In the genomic region with DNA sequence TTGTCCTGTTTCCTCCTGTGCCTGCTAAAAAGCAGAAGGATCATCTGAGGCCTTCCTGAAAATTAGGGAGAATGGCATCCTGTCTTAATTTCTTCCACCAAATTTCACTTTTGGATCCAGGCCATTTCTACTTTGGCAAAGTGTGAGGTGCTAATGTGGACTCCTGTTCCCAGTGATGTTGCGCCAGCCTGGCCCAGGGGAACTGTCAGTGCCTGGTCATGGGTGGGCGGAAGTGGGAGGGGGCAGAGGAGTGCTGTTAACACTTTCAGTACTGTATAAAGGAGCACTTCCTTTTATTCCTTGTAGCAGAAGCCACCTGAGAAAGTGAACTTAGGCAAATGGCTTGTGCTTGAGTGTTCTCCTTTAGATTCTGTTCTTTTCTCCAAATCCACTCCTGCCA, we compare ENCODE assay signal across 9 cellular contexts. TPM values are rescaled to one million over a fixed set of nuclear protein-coding genes. Genes with fewer than 3 reads are reported as not detected.
DNase-seq lines count a peak whose midpoint lies in the region; ATAC-seq, FAIRE-seq and TF ChIP-seq lines count a peak whose summit lies in the region.
"Had no signal": no experiment of that assay in that cellular context is flagged by ENCODE, and none has a peak within 500 bp of the region (broad histone marks: within the 10 kb centered on the region; RNA-seq: fewer than 3 reads in every experiment).

No MANE protein-coding gene starts in this region.

- H3K27me3 Mint-ChIP-seq in nephron (ENCODE audit: low read depth), result no peaks in the 10 kb centered on the region

- H3K79me1 ChIP-seq in mesenchymal stem cell (replicated peaks; ENCODE audit: low read length, poor library complexity, severe bottlenecking), result no peaks in the 10 kb centered on the region

- H3K4me1 Mint-ChIP-seq in nephron, result peaks cover 12% of the 10 kb centered on the region

- H3F3A ChIP-seq in smooth muscle cell (ENCODE audit: low read depth), result no peaks in the 10 kb centered on the region

- DNase-seq in GM18507 (ENCODE audit: extremely low spot score, insufficient read length, low read depth) (no peak), amygdala (lab: John Stamatoyannopoulos, UW) (peak in 35 of 56 donors; percentile 8 to 60 (median 20)), smooth muscle cell (lab: John Stamatoyannopoulos, UW; ENCODE audit: unreplicated experiment) (no peak), mesenchymal stem cell (no peak), NCI-H226 (no peak), GM03348 (ENCODE audit: low spot score) (no peak)
- DNase-seq: KG1 had no signal

- H3K4me3 ChIP-seq in smooth muscle cell (no peak overlapping the region), mesenchymal stem cell (ENCODE audit: insufficient read depth in 1 of 2, low read depth in 1 of 2, low read length in 2 of 2) (no peak overlapping the region)

- no peak overlapping the region for H3K14ac ChIP-seq in mesenchymal stem cell (ENCODE audit: low read length in 2 of 2)

- H2BK12ac ChIP-seq in mesenchymal stem cell (ENCODE audit: low read length in 2 of 2), result no peak overlapping the region

- H3K36me3 ChIP-seq in smooth muscle cell (ENCODE audit: low read depth) (no peaks in the 10 kb centered on the region), mesenchymal stem cell (ENCODE audit: control insufficient read depth in 1 of 2, insufficient read depth in 2 of 2, low read depth in 1 of 2, low read length in 2 of 2) (no peaks in the 10 kb centered on the region)

- H2BK5ac ChIP-seq in mesenchymal stem cell (ENCODE audit: low read depth, low read length, poor library complexity, severe bottlenecking), result no peak overlapping the region

- no peak overlapping the region for H3K4me3 Mint-ChIP-seq in nephron

- no peak overlapping the region for H4K8ac ChIP-seq in mesenchymal stem cell (ENCODE audit: low read length)

- no peaks in the 10 kb centered on the region for H3K9me3 Mint-ChIP-seq in nephron

- no peak overlapping the region for H3K4me2 ChIP-seq in smooth muscle cell
- H3K4me2 ChIP-seq in mesenchymal stem cell (ENCODE audit: low read length, poor library complexity, severe bottlenecking), result no peak overlapping the region

- H3K4me1 ChIP-seq in smooth muscle cell (ENCODE audit: low read depth), result no peaks in the 10 kb centered on the region
- H3K4me1 ChIP-seq in mesenchymal stem cell (ENCODE audit: control insufficient read depth, insufficient read depth, low read depth, low read length), result no peaks in the 10 kb centered on the region

- peak; percentile 64 for FAIRE-seq in GM18507 (lab: Jason Lieb, UNC)

- no peak overlapping the region for H2AFZ ChIP-seq in smooth muscle cell (ENCODE audit: low read depth)
- H2AFZ ChIP-seq in mesenchymal stem cell (ENCODE audit: low read depth, low read length), result no peak overlapping the region

- TF ChIP-seq CTCF in nephron (IDR thresholded peaks at IDR 0.05; ENCODE audit: unreplicated experiment in 3 of 3), result no peak
- TF ChIP-seq CTCF in smooth muscle cell (IDR thresholded peaks at IDR 0.05; ENCODE audit: borderline replicate concordance, insufficient read depth, poor library complexity, severe bottlenecking), result no peak

- no peak overlapping the region for H3K4ac ChIP-seq in mesenchymal stem cell (ENCODE audit: low read depth in 1 of 2, low read length in 2 of 2)

- no peak overlapping the region for H2BK120ac ChIP-seq in mesenchymal stem cell (ENCODE audit: low read depth, low read length)

- H2BK15ac ChIP-seq in mesenchymal stem cell (ENCODE audit: low read depth, poor library complexity, severe bottlenecking), result no peak overlapping the region

- H3K27me3 ChIP-seq in smooth muscle cell (ENCODE audit: low read depth), result no peaks in the 10 kb centered on the region
- no peaks in the 10 kb centered on the region for H3K27me3 ChIP-seq in mesenchymal stem cell (ENCODE audit: control insufficient read depth in 1 of 2, insufficient read depth in 1 of 2, low read length in 2 of 2)

- H3K79me2 ChIP-seq in smooth muscle cell (ENCODE audit: low read depth), result no peaks in the 10 kb centered on the region

- no peak overlapping the region for H2AK5ac ChIP-seq in mesenchymal stem cell (ENCODE audit: low read length, severe bottlenecking)

- H3K9me3 ChIP-seq in smooth muscle cell (replicated peaks; ENCODE audit: low read depth) (no peaks in the 10 kb centered on the region), mesenchymal stem cell (ENCODE audit: control insufficient read depth, low read length) (no peaks in the 10 kb centered on the region)

- 68% methylated on average over 2 of the region's 2 CpGs for WGBS in smooth muscle cell (ENCODE audit: low lambda C conversion rate)
- WGBS in mesenchymal stem cell, result 75% methylated on average over 2 of the region's 2 CpGs

- H3K23ac ChIP-seq in mesenchymal stem cell (ENCODE audit: low read length in 2 of 2), result no peak overlapping the region

- no peaks in the 10 kb centered on the region for H4K20me1 ChIP-seq in smooth muscle cell (ENCODE audit: low read depth)

- no peak overlapping the region for H4K91ac ChIP-seq in mesenchymal stem cell (ENCODE audit: low read length)

- peak; percentile 65 for ATAC-seq in HG03342 (IDR thresholded peaks at IDR 0.05; ENCODE audit: unreplicated experiment)

- H3K27ac ChIP-seq in smooth muscle cell (ENCODE audit: low read depth), result no peak overlapping the region
- no peak overlapping the region for H3K27ac ChIP-seq in mesenchymal stem cell (ENCODE audit: low read length, poor library complexity, severe bottlenecking)

- peak overlapping the region in 2 of 3 experiments; percentile 18 to 46 for H3K27ac Mint-ChIP-seq in nephron

- no peak overlapping the region for H3K18ac ChIP-seq in mesenchymal stem cell (ENCODE audit: low read depth in 1 of 2, low read length in 2 of 2)

- H3K9ac ChIP-seq in smooth muscle cell (ENCODE audit: low read depth) (no peak overlapping the region), mesenchymal stem cell (ENCODE audit: low read length) (no peak overlapping the region)

- H3K36me3 Mint-ChIP-seq in nephron (ENCODE audit: low read depth), result no peaks in the 10 kb centered on the region

RNA-seq across cellular contexts. Expression of a gene that starts 19.9 kb away (rescaled TPM):
- total RNA-seq in smooth muscle cell, result 3.5 and 4.8 TPM in 2 replicates
- 2.6 and 3.5 TPM in 2 replicates for polyA plus RNA-seq in smooth muscle cell
- polyA plus RNA-seq in mesenchymal stem cell (2013, experiment 1 of 2), result 0.35 TPM
- 0.42 TPM for polyA plus RNA-seq in mesenchymal stem cell (2013, experiment 2 of 2)

RNA-seq across cellular contexts. Expression of a gene that starts 43.3 kb away (rescaled TPM):
- 31.6 and 45.8 TPM in 2 replicates for total RNA-seq in smooth muscle cell
- 22.4 and 24.2 TPM in 2 replicates for polyA plus RNA-seq in smooth muscle cell
- polyA plus RNA-seq in mesenchymal stem cell (2013, experiment 1 of 2), result 40.0 TPM
- 39.3 TPM for polyA plus RNA-seq in mesenchymal stem cell (2013, experiment 2 of 2)

RNA-seq across cellular contexts. Expression of a gene that starts 58.0 kb away (rescaled TPM):
- total RNA-seq in smooth muscle cell, result 110 and 165 TPM in 2 replicates
- 30.1 and 30.3 TPM in 2 replicates for polyA plus RNA-seq in smooth muscle cell
- 81.2 TPM for polyA plus RNA-seq in mesenchymal stem cell (2013, experiment 1 of 2)
- 92.6 TPM for polyA plus RNA-seq in mesenchymal stem cell (2013, experiment 2 of 2)

Comparison
In these comparisons a context has a peak if more than half of its experiments do, and no peak if none do; other contexts are left out.
1. DNase-seq: peak in amygdala (35 of 56); none in GM18507 (single experiment), smooth muscle cell (single experiment), mesenchymal stem cell (single experiment), NCI-H226 (single experiment) and GM03348 (single experiment).